In the genomic region with DNA sequence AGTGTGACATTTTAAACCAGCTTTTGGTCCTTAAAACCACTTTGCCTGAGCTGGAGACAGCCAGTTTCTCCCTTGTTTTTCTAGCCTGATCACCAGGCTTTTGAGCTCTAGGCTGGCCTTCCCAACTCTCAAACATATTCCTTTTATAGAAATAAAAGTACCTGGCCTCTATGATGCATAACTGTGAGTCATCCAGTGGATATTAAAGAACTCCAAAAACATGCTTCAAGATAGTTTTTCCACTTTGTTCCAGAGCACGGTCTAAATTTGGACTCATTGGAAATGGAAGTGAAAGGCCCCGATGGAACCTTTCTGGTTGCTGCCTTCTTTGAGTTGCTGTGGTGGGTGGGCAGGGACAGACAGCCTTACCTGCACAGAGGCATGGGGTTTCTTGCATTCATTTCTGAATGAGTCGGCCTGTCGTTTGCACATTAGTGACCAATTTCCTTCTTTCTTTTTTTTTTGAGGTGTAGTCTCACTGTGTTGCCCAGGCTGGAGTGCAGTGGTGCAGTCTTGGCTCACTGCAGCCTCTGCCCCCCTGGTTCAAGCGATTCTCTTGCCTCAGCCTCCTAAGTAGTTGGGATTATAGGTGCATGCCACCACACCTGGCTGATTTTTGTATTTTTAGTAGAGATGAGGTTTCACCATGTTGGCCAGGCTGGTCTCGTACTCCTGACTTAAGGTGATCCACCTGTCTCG, we compare ENCODE assay signal across 10 cellular contexts. TPM values are rescaled to one million over a fixed set of nuclear protein-coding genes. Genes with fewer than 3 reads are reported as not detected.
DNase-seq lines count a peak whose midpoint lies in the region; ATAC-seq, FAIRE-seq and TF ChIP-seq lines count a peak whose summit lies in the region.
"Had no signal": no experiment of that assay in that cellular context is flagged by ENCODE, and none has a peak within 500 bp of the region (broad histone marks: within the 10 kb centered on the region; RNA-seq: fewer than 3 reads in every experiment).

No MANE protein-coding gene starts in this region.

- H3K4me1 ChIP-seq in astrocyte (ENCODE audit: insufficient read depth, low read length) = peaks cover 92% of the 10 kb centered on the region
- H3K4me1 ChIP-seq in suprapubic skin = peaks cover 73% of the 10 kb centered on the region
- peaks cover 14 to 16% of the 10 kb centered on the region in 2 donors for H3K4me1 ChIP-seq in neuronal stem cell (ENCODE audit: control insufficient read depth in 2 of 2, insufficient read depth in 1 of 2, low read depth in 1 of 2, low read length in 2 of 2)

- H3K27me3 Mint-ChIP-seq in astrocyte (ENCODE audit: low read depth, unreplicated experiment) (no peaks in the 10 kb centered on the region), glutamatergic neuron (ENCODE audit: unreplicated experiment) (peaks cover 6% of the 10 kb centered on the region)

- H3K27ac Mint-ChIP-seq in astrocyte (ENCODE audit: unreplicated experiment) = peak overlapping the region; percentile 94
- no peak overlapping the region for H3K27ac Mint-ChIP-seq in glutamatergic neuron (ENCODE audit: unreplicated experiment)

- H2AFZ ChIP-seq in astrocyte (ENCODE audit: low read depth, low read length) = no peak overlapping the region
- no peak overlapping the region for H2AFZ ChIP-seq in neuronal stem cell (ENCODE audit: low read length)

- peak overlapping the region; percentile 98 for H3K27ac ChIP-seq in astrocyte (ENCODE audit: low read depth, low read length)
- H3K27ac ChIP-seq in layer of hippocampus (ENCODE audit: low read depth, low read length) = peak overlapping the region; percentile 72
- peak overlapping the region; percentile 74 for H3K27ac ChIP-seq in suprapubic skin
- no peak overlapping the region for H3K27ac ChIP-seq in neuronal stem cell (replicated peaks; ENCODE audit: low read length)

- H3K36me3 ChIP-seq in astrocyte (ENCODE audit: insufficient read depth, low read length) (no peaks in the 10 kb centered on the region), suprapubic skin (no peaks in the 10 kb centered on the region), neuronal stem cell (replicated peaks in 1 of 2; ENCODE audit: control insufficient read depth in 2 of 2, insufficient read depth in 2 of 2, low read length in 2 of 2) (no peaks in the 10 kb centered on the region)

- peak overlapping the region; percentile 80 for H3K4me2 ChIP-seq in astrocyte (ENCODE audit: low read length)
- no peak overlapping the region for H3K4me2 ChIP-seq in neuronal stem cell (ENCODE audit: insufficient read depth, low read length, poor library complexity, severe bottlenecking)

- no peaks in the 10 kb centered on the region for H4K20me1 ChIP-seq in astrocyte (ENCODE audit: insufficient read depth, low read length)

- H3K4me3 Mint-ChIP-seq in astrocyte (ENCODE audit: unreplicated experiment) = peak overlapping the region; percentile 37
- no peak overlapping the region for H3K4me3 Mint-ChIP-seq in glutamatergic neuron (ENCODE audit: unreplicated experiment)

- no peaks in the 10 kb centered on the region for H3K9me3 ChIP-seq in astrocyte (ENCODE audit: insufficient read depth, low read depth, low read length)
- no peaks in the 10 kb centered on the region for H3K9me3 ChIP-seq in suprapubic skin
- H3K9me3 ChIP-seq in neuronal stem cell (replicated peaks in 1 of 2; ENCODE audit: control insufficient read depth in 2 of 2, insufficient read depth in 1 of 2, low read depth in 1 of 2, low read length in 2 of 2) = no peaks in the 10 kb centered on the region

- no peak overlapping the region for H2BK120ac ChIP-seq in neuronal stem cell (ENCODE audit: low read depth, low read length)

- FAIRE-seq in astrocyte (lab: Jason Lieb, UNC) = no peak

- H3K18ac ChIP-seq in neuronal stem cell (ENCODE audit: low read length) = no peak overlapping the region

- peaks cover 3% of the 10 kb centered on the region for H3K36me3 Mint-ChIP-seq in astrocyte (ENCODE audit: low read depth, unreplicated experiment)
- H3K36me3 Mint-ChIP-seq in glutamatergic neuron (ENCODE audit: unreplicated experiment) = no peaks in the 10 kb centered on the region

- peak overlapping the region; percentile 35 for H3K4me3 ChIP-seq in astrocyte (ENCODE audit: insufficient read depth, low read depth, low read length)
- H3K4me3 ChIP-seq in suprapubic skin = no peak overlapping the region
- H3K4me3 ChIP-seq in neuronal stem cell (ENCODE audit: low read length in 2 of 2) = no peak overlapping the region

- no peak overlapping the region for H2BK12ac ChIP-seq in neuronal stem cell (ENCODE audit: low read length)

- DNase-seq in HS-5 (ENCODE audit: low read depth) (peak; percentile 74), astrocyte (ENCODE audit: low read depth) (peak; percentile 84), suprapubic skin (ENCODE audit: low spot score in 2 of 2) (no peak), glutamatergic neuron (no peak), neuronal stem cell (ENCODE audit: low spot score) (no peak)
- DNase-seq in stimulated activated CD8-positive, alpha-beta memory T cell treated with anti-CD3 and anti-CD28 coated beads, Interleukin-4, amount 100 ng/mL, for 48 hours = no peak
- DNase-seq: activated T-cell treated with anti-CD3 and anti-CD28 coated beads, Interleukin-2, amount 50 U/mL, for 48 hours; NCI-H1694 had no signal

- no peak overlapping the region for H4K8ac ChIP-seq in neuronal stem cell (ENCODE audit: low read depth, low read length)

- no peak overlapping the region for H4K91ac ChIP-seq in neuronal stem cell (ENCODE audit: low read depth, low read length, poor library complexity)

- H3K79me1 ChIP-seq in neuronal stem cell (ENCODE audit: low read depth, low read length) = peaks cover 6% of the 10 kb centered on the region

- peaks cover 92% of the 10 kb centered on the region for H3K4me1 Mint-ChIP-seq in astrocyte (ENCODE audit: low read depth, unreplicated experiment)
- H3K4me1 Mint-ChIP-seq in glutamatergic neuron (ENCODE audit: low read depth, unreplicated experiment) = peaks cover 60% of the 10 kb centered on the region

- H3K9me3 Mint-ChIP-seq in astrocyte (ENCODE audit: unreplicated experiment) (no peaks in the 10 kb centered on the region), glutamatergic neuron (ENCODE audit: unreplicated experiment) (peaks cover 3% of the 10 kb centered on the region)

- TF ChIP-seq POLR2A in suprapubic skin (IDR thresholded peaks at IDR 0.05) = no peak

- no peak for TF ChIP-seq EP300 in suprapubic skin (IDR thresholded peaks at IDR 0.05)

- H3K23ac ChIP-seq in neuronal stem cell (ENCODE audit: low read depth, low read length, poor library complexity) = no peak overlapping the region

- no peak for ATAC-seq in HG03095 (IDR thresholded peaks at IDR 0.05; ENCODE audit: unreplicated experiment)

- no peak overlapping the region for H3K4ac ChIP-seq in neuronal stem cell (ENCODE audit: low read length)

- H2BK5ac ChIP-seq in neuronal stem cell (ENCODE audit: low read length) = no peak overlapping the region

- TF ChIP-seq CTCF in astrocyte (IDR thresholded peaks at IDR 0.05; ENCODE audit: insufficient read depth, low read depth, low read length) (no peak), suprapubic skin (IDR thresholded peaks at IDR 0.05) (no peak), glutamatergic neuron (IDR thresholded peaks at IDR 0.05; ENCODE audit: partially characterized antibody, unreplicated experiment) (no peak)

- H3K79me2 ChIP-seq in astrocyte (ENCODE audit: insufficient read depth, low read length) = peaks cover 91% of the 10 kb centered on the region

- no peak overlapping the region for H2AK5ac ChIP-seq in neuronal stem cell (ENCODE audit: low read depth, low read length)

- WGBS in suprapubic skin = 63% methylated on average over 7 of the region's 7 CpGs
- WGBS in neuronal stem cell (ENCODE audit: extremely low coverage in 2 of 2, insufficient read length in 2 of 2, insufficient replicate concordance in 1 of 2), 2 donors = no CpG with 5 or more reads among the region's 7 CpGs

- H3K9ac ChIP-seq in astrocyte (ENCODE audit: low read length) = peak overlapping the region; percentile 85
- no peak overlapping the region for H3K9ac ChIP-seq in neuronal stem cell (ENCODE audit: low read depth, low read length, poor library complexity)

- H3K27me3 ChIP-seq in astrocyte (ENCODE audit: insufficient read depth, low read length) (no peaks in the 10 kb centered on the region), layer of hippocampus (ENCODE audit: control insufficient read depth, insufficient read depth, low read length) (no peaks in the 10 kb centered on the region), suprapubic skin (no peaks in the 10 kb centered on the region), neuronal stem cell (ENCODE audit: control insufficient read depth in 3 of 3, insufficient read depth in 3 of 3, low read depth in 1 of 3, low read length in 3 of 3) (no peaks in the 10 kb centered on the region)

- H2BK15ac ChIP-seq in neuronal stem cell (ENCODE audit: low read length) = no peak overlapping the region

- no peak overlapping the region for H3K14ac ChIP-seq in neuronal stem cell (ENCODE audit: low read length)

RNA-seq across cellular contexts. Expression of a gene that starts 43.1 kb away (rescaled TPM):
- total RNA-seq in astrocyte (291 and 347 TPM in 2 replicates), suprapubic skin (100 to 1,000 TPM in 1 of 4 donors, 10 to 100 TPM in 3; 62.7 to 159 (median 70.4) TPM), glutamatergic neuron (ENCODE audit: unreplicated experiment) (281 TPM)
- 21.6 TPM for polyA plus RNA-seq in neuronal stem cell (2013, experiment 1 of 2)
- polyA plus RNA-seq in neuronal stem cell (2013, experiment 2 of 2) = 22.4 TPM

Comparison
In these comparisons a context has a peak if more than half of its experiments do, and no peak if none do; other contexts are left out.
1. DNase-seq: peak in HS-5 (single experiment) and astrocyte (single experiment); none in suprapubic skin (0 of 2), glutamatergic neuron (single experiment), stimulated activated CD8-positive, alpha-beta memory T cell treated with anti-CD3 and anti-CD28 coated beads, Interleukin-4, amount 100 ng/mL, for 48 hours (single experiment) and neuronal stem cell (single experiment).